In genomic region chr1:115807723-115808122, GRCh38 we compare ENCODE assay signal across 1 cellular context.
TF ChIP-seq lines count a peak whose summit lies in the region.

No MANE protein-coding gene starts in this region.

TF ChIP-seq in HEK293, 187 proteins besides CTCF, POLR2A, EP300 and RAD21 (continued from another document):
- no peak for TF ChIP-seq ZNF513 (tag by site-specific recombination; IDR thresholded peaks at IDR 0.05)
- TF ChIP-seq ZNF16 (tag by site-specific recombination; IDR thresholded peaks at IDR 0.05; ENCODE audit: low read depth) = no peak
- TF ChIP-seq, protein P1, sequence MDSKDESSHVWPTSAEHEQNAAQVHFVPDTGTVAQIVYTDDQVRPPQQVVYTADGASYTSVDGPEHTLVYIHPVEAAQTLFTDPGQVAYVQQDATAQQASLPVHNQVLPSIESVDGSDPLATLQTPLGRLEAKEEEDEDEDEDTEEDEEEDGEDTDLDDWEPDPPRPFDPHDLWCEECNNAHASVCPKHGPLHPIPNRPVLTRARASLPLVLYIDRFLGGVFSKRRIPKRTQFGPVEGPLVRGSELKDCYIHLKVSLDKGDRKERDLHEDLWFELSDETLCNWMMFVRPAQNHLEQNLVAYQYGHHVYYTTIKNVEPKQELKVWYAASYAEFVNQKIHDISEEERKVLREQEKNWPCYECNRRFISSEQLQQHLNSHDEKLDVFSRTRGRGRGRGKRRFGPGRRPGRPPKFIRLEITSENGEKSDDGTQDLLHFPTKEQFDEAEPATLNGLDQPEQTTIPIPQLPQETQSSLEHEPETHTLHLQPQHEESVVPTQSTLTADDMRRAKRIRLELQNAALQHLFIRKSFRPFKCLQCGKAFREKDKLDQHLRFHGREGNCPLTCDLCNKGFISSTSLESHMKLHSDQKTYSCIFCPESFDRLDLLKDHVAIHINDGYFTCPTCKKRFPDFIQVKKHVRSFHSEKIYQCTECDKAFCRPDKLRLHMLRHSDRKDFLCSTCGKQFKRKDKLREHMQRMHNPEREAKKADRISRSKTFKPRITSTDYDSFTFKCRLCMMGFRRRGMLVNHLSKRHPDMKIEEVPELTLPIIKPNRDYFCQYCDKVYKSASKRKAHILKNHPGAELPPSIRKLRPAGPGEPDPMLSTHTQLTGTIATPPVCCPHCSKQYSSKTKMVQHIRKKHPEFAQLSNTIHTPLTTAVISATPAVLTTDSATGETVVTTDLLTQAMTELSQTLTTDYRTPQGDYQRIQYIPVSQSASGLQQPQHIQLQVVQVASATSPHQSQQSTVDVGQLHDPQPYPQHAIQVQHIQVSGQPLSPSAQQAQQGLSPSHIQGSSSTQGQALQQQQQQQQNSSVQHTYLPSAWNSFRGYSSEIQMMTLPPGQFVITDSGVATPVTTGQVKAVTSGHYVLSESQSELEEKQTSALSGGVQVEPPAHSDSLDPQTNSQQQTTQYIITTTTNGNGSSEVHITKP (tag by site-specific recombination; IDR thresholded peaks at IDR 0.05) = peak; percentile 33
- no peak for TF ChIP-seq ZNF514 (tag by site-specific recombination; IDR thresholded peaks at IDR 0.05)
- no peak for TF ChIP-seq ZSCAN16 (tag by site-specific recombination; IDR thresholded peaks at IDR 0.05)
- peak; percentile 70 for TF ChIP-seq ZNF654 (tag by site-specific recombination; IDR thresholded peaks at IDR 0.05; ENCODE audit: low read depth)
- TF ChIP-seq ZNF146 (tag by site-specific recombination; IDR thresholded peaks at IDR 0.05) = no peak
- TF ChIP-seq ZNF785 (tag by site-specific recombination; IDR thresholded peaks at IDR 0.05) = no peak
- TF ChIP-seq KLF10 (tag by site-specific recombination; IDR thresholded peaks at IDR 0.05) = no peak
- no peak for TF ChIP-seq YY2 (tag by site-specific recombination; IDR thresholded peaks at IDR 0.05)
- no peak for TF ChIP-seq ZNF791 (tag by site-specific recombination; IDR thresholded peaks at IDR 0.05)
- TF ChIP-seq FEZF1 (tag by site-specific recombination; IDR thresholded peaks at IDR 0.05) = no peak
- no peak for TF ChIP-seq ZNF24 (tag by site-specific recombination; IDR thresholded peaks at IDR 0.05)
- TF ChIP-seq, protein P2, sequence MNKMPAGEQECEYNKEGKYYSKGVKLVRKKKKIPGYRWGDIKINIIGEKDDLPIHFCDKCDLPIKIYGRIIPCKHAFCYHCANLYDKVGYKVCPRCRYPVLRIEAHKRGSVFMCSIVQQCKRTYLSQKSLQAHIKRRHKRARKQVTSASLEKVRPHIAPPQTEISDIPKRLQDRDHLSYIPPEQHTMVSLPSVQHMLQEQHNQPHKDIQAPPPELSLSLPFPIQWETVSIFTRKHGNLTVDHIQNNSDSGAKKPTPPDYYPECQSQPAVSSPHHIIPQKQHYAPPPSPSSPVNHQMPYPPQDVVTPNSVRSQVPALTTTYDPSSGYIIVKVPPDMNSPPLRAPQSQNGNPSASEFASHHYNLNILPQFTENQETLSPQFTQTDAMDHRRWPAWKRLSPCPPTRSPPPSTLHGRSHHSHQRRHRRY (tag by site-specific recombination; IDR thresholded peaks at IDR 0.05) = no peak
- no peak for TF ChIP-seq ZNF473 (tag by site-specific recombination; IDR thresholded peaks at IDR 0.05)
- TF ChIP-seq ZNF10 (tag by site-specific recombination; IDR thresholded peaks at IDR 0.05) = no peak
- TF ChIP-seq ZNF660 (tag by site-specific recombination; IDR thresholded peaks at IDR 0.05) = peak; percentile 56; the same call in 1 of the 2 replicates
- TF ChIP-seq, protein P3, sequence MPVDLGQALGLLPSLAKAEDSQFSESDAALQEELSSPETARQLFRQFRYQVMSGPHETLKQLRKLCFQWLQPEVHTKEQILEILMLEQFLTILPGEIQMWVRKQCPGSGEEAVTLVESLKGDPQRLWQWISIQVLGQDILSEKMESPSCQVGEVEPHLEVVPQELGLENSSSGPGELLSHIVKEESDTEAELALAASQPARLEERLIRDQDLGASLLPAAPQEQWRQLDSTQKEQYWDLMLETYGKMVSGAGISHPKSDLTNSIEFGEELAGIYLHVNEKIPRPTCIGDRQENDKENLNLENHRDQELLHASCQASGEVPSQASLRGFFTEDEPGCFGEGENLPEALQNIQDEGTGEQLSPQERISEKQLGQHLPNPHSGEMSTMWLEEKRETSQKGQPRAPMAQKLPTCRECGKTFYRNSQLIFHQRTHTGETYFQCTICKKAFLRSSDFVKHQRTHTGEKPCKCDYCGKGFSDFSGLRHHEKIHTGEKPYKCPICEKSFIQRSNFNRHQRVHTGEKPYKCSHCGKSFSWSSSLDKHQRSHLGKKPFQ (tag by site-specific recombination; IDR thresholded peaks at IDR 0.05) = no peak
- TF ChIP-seq, protein P4, sequence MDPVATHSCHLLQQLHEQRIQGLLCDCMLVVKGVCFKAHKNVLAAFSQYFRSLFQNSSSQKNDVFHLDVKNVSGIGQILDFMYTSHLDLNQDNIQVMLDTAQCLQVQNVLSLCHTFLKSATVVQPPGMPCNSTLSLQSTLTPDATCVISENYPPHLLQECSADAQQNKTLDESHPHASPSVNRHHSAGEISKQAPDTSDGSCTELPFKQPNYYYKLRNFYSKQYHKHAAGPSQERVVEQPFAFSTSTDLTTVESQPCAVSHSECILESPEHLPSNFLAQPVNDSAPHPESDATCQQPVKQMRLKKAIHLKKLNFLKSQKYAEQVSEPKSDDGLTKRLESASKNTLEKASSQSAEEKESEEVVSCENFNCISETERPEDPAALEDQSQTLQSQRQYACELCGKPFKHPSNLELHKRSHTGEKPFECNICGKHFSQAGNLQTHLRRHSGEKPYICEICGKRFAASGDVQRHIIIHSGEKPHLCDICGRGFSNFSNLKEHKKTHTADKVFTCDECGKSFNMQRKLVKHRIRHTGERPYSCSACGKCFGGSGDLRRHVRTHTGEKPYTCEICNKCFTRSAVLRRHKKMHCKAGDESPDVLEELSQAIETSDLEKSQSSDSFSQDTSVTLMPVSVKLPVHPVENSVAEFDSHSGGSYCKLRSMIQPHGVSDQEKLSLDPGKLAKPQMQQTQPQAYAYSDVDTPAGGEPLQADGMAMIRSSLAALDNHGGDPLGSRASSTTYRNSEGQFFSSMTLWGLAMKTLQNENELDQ (tag by site-specific recombination; IDR thresholded peaks at IDR 0.05; ENCODE audit: low read depth) = no peak
- no peak for TF ChIP-seq ZNF571 (tag by site-specific recombination; IDR thresholded peaks at IDR 0.05)
- TF ChIP-seq ZNF677 (tag by site-specific recombination; IDR thresholded peaks at IDR 0.05) = no peak
- no peak for TF ChIP-seq ZFP41 (tag by site-specific recombination; IDR thresholded peaks at IDR 0.05; ENCODE audit: borderline replicate concordance)
- no peak for TF ChIP-seq ZEB2 (tag by site-specific recombination; IDR thresholded peaks at IDR 0.05)
- TF ChIP-seq ZNF555 (tag by site-specific recombination; conservative IDR thresholded peaks at IDR 0.05) = no peak
- TF ChIP-seq KLF8 (tag by site-specific recombination; IDR thresholded peaks at IDR 0.05) = no peak
- no peak for TF ChIP-seq ZBTB7A (tag by site-specific recombination; IDR thresholded peaks at IDR 0.05; ENCODE audit: low read depth)
- TF ChIP-seq ZNF223 (tag by site-specific recombination; IDR thresholded peaks at IDR 0.05) = no peak
- TF ChIP-seq ZNF341 (tag by site-specific recombination; IDR thresholded peaks at IDR 0.05; ENCODE audit: low read depth) = peak; percentile 62
- no peak for TF ChIP-seq ZNF221 (tag by site-specific recombination; IDR thresholded peaks at IDR 0.05; ENCODE audit: borderline replicate concordance)
- peak; percentile 55; the same call in 1 of the 2 replicates for TF ChIP-seq SCRT1 (tag by site-specific recombination; IDR thresholded peaks at IDR 0.05; ENCODE audit: borderline replicate concordance)
- no peak for TF ChIP-seq ZNF239 (tag by site-specific recombination; IDR thresholded peaks at IDR 0.05)
- peak; percentile 86 for TF ChIP-seq SCRT2 (tag by site-specific recombination; IDR thresholded peaks at IDR 0.05)
- no peak for TF ChIP-seq HOXD13 (CRISPR knock-in tag; IDR thresholded peaks at IDR 0.05; ENCODE audit: borderline replicate concordance)
- TF ChIP-seq ZNF558 (tag by site-specific recombination; IDR thresholded peaks at IDR 0.05) = no peak
